In the genomic region with DNA sequence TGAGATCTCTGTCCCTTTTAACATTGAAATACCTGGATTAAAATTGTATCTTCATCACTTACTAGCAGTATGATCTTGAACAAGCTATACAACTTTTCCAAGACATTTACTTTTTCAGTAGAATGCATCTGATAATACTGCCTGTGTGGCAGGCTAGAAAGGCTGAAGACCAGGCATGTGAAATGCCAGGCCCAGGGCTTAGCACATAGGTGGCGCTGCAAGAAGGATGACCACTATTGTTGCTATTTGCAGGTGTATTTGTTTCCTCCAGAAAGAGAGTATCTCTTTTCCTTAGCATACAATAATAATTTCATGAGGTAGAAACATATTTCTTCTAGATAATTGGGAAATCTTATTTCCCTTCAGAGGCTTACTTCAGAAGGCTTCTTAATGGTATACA, we compare ENCODE assay signal across 21 cellular contexts.
DNase-seq lines count a peak whose midpoint lies in the region; ATAC-seq and TF ChIP-seq lines count a peak whose summit lies in the region.
"Had no signal": no experiment of that assay in that cellular context is flagged by ENCODE, and none has a peak within 500 bp of the region (broad histone marks: within the 10 kb centered on the region; RNA-seq: fewer than 3 reads in every experiment).

No MANE protein-coding gene starts in this region.

- H3K4me3 Mint-ChIP-seq in WTC11, result no peak overlapping the region
- no peak overlapping the region for H3K4me3 Mint-ChIP-seq in stimulated activated naive B cell treated with anti-CD40 and anti-IgM and Interleukin-4, amounts not matched to agents 10 μg/mL and 1 μg/mL and 100 μg/mL, for 72 hours
- H3K4me3 Mint-ChIP-seq: activated CD4-positive, alpha-beta memory T cell treated with anti-CD3 and anti-CD28 coated beads, Interleukin-2, amount 10 ng/mL, durations not matched to agents 7 days and 5 days; CD8-positive, alpha-beta T cell; T-helper 17 cell had no signal

- TF ChIP-seq CTCF in DND-41 (IDR thresholded peaks at IDR 0.05; ENCODE audit: borderline replicate concordance, extremely low read depth, low read length, poor library complexity, severe bottlenecking), result peak; percentile 27
- no peak for TF ChIP-seq CTCF in WTC11 (IDR thresholded peaks at IDR 0.05)
- TF ChIP-seq CTCF in prostate gland (IDR thresholded peaks at IDR 0.05), result no peak

- H3K27me3 Mint-ChIP-seq in WTC11 (ENCODE audit: low read depth), result no peaks in the 10 kb centered on the region
- no peaks in the 10 kb centered on the region for H3K27me3 Mint-ChIP-seq in stimulated activated naive B cell treated with anti-CD40 and anti-IgM and Interleukin-4, amounts not matched to agents 10 μg/mL and 1 μg/mL and 100 μg/mL, for 72 hours
- H3K27me3 Mint-ChIP-seq: activated CD4-positive, alpha-beta memory T cell treated with anti-CD3 and anti-CD28 coated beads, Interleukin-2, amount 10 ng/mL, durations not matched to agents 7 days and 5 days; T-helper 17 cell had no signal

- no peaks in the 10 kb centered on the region for H3K9me3 Mint-ChIP-seq in WTC11
- H3K9me3 Mint-ChIP-seq in stimulated activated naive B cell treated with anti-CD40 and anti-IgM and Interleukin-4, amounts not matched to agents 10 μg/mL and 1 μg/mL and 100 μg/mL, for 72 hours, result no peaks in the 10 kb centered on the region
- H3K9me3 Mint-ChIP-seq: activated CD4-positive, alpha-beta memory T cell treated with anti-CD3 and anti-CD28 coated beads, Interleukin-2, amount 10 ng/mL, durations not matched to agents 7 days and 5 days; CD8-positive, alpha-beta T cell had no signal

- H3K27ac Mint-ChIP-seq in WTC11, result peak overlapping the region; percentile 85
- H3K27ac Mint-ChIP-seq in stimulated activated naive B cell treated with anti-CD40 and anti-IgM and Interleukin-4, amounts not matched to agents 10 μg/mL and 1 μg/mL and 100 μg/mL, for 72 hours, result no peak overlapping the region
- H3K27ac Mint-ChIP-seq: activated CD4-positive, alpha-beta memory T cell treated with anti-CD3 and anti-CD28 coated beads, Interleukin-2, amount 10 ng/mL, durations not matched to agents 7 days and 5 days; CD8-positive, alpha-beta T cell; T-helper 17 cell had no signal

- H3K9me3 ChIP-seq in DND-41 (ENCODE audit: insufficient read depth, low read length, severe bottlenecking), result no peaks in the 10 kb centered on the region
- no peaks in the 10 kb centered on the region for H3K9me3 ChIP-seq in prostate gland
- H3K9me3 ChIP-seq: pancreas, tibial artery had no signal

- intact Hi-C loops in prostate gland (cut with DNase I), result no loop called here

- H3K27me3 ChIP-seq in DND-41 (ENCODE audit: insufficient read depth, low read length, poor library complexity), result peaks cover 3% of the 10 kb centered on the region
- H3K27me3 ChIP-seq in prostate gland (replicated peaks; ENCODE audit: insufficient read depth), result no peaks in the 10 kb centered on the region
- H3K27me3 ChIP-seq: pancreas, tibial artery had no signal

- POLR2A ChIA-PET in WTC11 (lab: Charles Lee), result no interaction called here

- H3K4me3 ChIP-seq in DND-41 (ENCODE audit: low read depth in 1 of 2, low read length in 2 of 2) (no peak overlapping the region), prostate gland (no peak overlapping the region)
- H3K4me3 ChIP-seq: lung, pancreas, tibial artery had no signal

- no peak for ATAC-seq in DND-41 (ENCODE audit: insufficient read depth, low read depth)
- ATAC-seq in WTC11, result peak; percentile 91
- no peak for ATAC-seq in stimulated activated naive B cell treated with anti-CD40 and anti-IgM and Interleukin-4, amounts not matched to agents 10 μg/mL and 1 μg/mL and 100 μg/mL, for 72 hours (replicated peaks)
- ATAC-seq: CD8-positive, alpha-beta T cell; pancreas; T-helper 17 cell had no signal

- H3K4me1 ChIP-seq in DND-41 (ENCODE audit: insufficient read depth, low read length), result no peaks in the 10 kb centered on the region
- H3K4me1 ChIP-seq in prostate gland (replicated peaks), result no peaks in the 10 kb centered on the region
- H3K4me1 ChIP-seq: pancreas, tibial artery had no signal

- no peak overlapping the region for H2AFZ ChIP-seq in DND-41 (ENCODE audit: low read depth, low read length)

- H3K4me1 Mint-ChIP-seq in WTC11, result peaks cover 18% of the 10 kb centered on the region
- H3K4me1 Mint-ChIP-seq in stimulated activated naive B cell treated with anti-CD40 and anti-IgM and Interleukin-4, amounts not matched to agents 10 μg/mL and 1 μg/mL and 100 μg/mL, for 72 hours, result no peaks in the 10 kb centered on the region
- H3K4me1 Mint-ChIP-seq: activated CD4-positive, alpha-beta memory T cell treated with anti-CD3 and anti-CD28 coated beads, Interleukin-2, amount 10 ng/mL, durations not matched to agents 7 days and 5 days; T-helper 17 cell had no signal

- DNase-seq in DND-41, result no peak
- DNase-seq in HT-29 (ENCODE audit: low spot score), result peak; percentile 12
- peak; percentile 53 for DNase-seq in WTC11 (ENCODE audit: low spot score)
- DNase-seq in iPS-NIHi7 (ENCODE audit: extremely low spot score), result peak; percentile 55
- no peak for DNase-seq in stimulated activated naive B cell treated with anti-CD40 and anti-IgM and Interleukin-4, amounts not matched to agents 10 μg/mL and 1 μg/mL and 100 μg/mL, for 72 hours
- DNase-seq in prostate gland (ENCODE audit: low spot score), result no peak
- DNase-seq in activated naive CD4-positive, alpha-beta T cell treated with Interleukin-2 at 50 U/mL for 16 hours, result no peak
- no peak for DNase-seq in NCI-H774 (lab: John Stamatoyannopoulos, UW)
- DNase-seq: activated CD4-positive, alpha-beta memory T cell treated with anti-CD3 and anti-CD28 coated beads, Interleukin-2, amount 10 ng/mL, durations not matched to agents 7 days and 5 days; amygdala; CD8-positive, alpha-beta T cell; effector CD8-positive, alpha-beta T cell; EL; KG1; NCI-H1105; NCI-H524; pancreas; stimulated activated naive CD4-positive, alpha-beta T cell treated with Interleukin-2 at 50 U/mL for 16 hours; T-helper 17 cell; tibial artery had no signal

- TF ChIP-seq POLR2A in prostate gland (IDR thresholded peaks at IDR 0.05), result no peak

- H3K4me2 ChIP-seq in DND-41 (ENCODE audit: insufficient read depth, low read length), result no peak overlapping the region

- H3K27ac ChIP-seq in DND-41 (ENCODE audit: low read length) (no peak overlapping the region), prostate gland (no peak overlapping the region)
- H3K27ac ChIP-seq: pancreas, tibial artery had no signal

- H3K36me3 ChIP-seq in DND-41 (ENCODE audit: insufficient read depth, low read length), result no peaks in the 10 kb centered on the region
- no peaks in the 10 kb centered on the region for H3K36me3 ChIP-seq in prostate gland
- H3K36me3 ChIP-seq: pancreas, tibial artery had no signal

- CTCF ChIA-PET in WTC11 (lab: Charles Lee), result interaction anchor here (1.1 kb wide), 1 partner anchor 164 kb away, joined by 3 read pairs; no protein-coding TSS in a partner anchor

- H4K20me1 ChIP-seq in DND-41 (ENCODE audit: insufficient read depth, low read length), result no peaks in the 10 kb centered on the region

- no peaks in the 10 kb centered on the region for H3K79me2 ChIP-seq in DND-41 (ENCODE audit: insufficient read depth, low read length)

- H3K36me3 Mint-ChIP-seq in WTC11, result no peaks in the 10 kb centered on the region
- H3K36me3 Mint-ChIP-seq in stimulated activated naive B cell treated with anti-CD40 and anti-IgM and Interleukin-4, amounts not matched to agents 10 μg/mL and 1 μg/mL and 100 μg/mL, for 72 hours, result no peaks in the 10 kb centered on the region
- H3K36me3 Mint-ChIP-seq: CD8-positive, alpha-beta T cell had no signal

- 71% methylated on average over 1 of the region's 1 CpG for WGBS in prostate gland

- H3K9ac ChIP-seq in DND-41 (ENCODE audit: low read depth, low read length), result no peak overlapping the region

TF ChIP-seq in WTC11, 78 proteins besides CTCF, POLR2A, EP300 and RAD21:
- TF ChIP-seq EMX1 (CRISPR knock-in tag; IDR thresholded peaks at IDR 0.05), result no peak
- TF ChIP-seq GRHL2 (CRISPR knock-in tag; IDR thresholded peaks at IDR 0.05; ENCODE audit: insufficient replicate concordance, severe bottlenecking), result no peak
- TF ChIP-seq ZNF232 (CRISPR knock-in tag; IDR thresholded peaks at IDR 0.05), result no peak
- TF ChIP-seq NFE2L1 (CRISPR knock-in tag; IDR thresholded peaks at IDR 0.05), result no peak
- TF ChIP-seq MXD4 (CRISPR knock-in tag; IDR thresholded peaks at IDR 0.05; ENCODE audit: borderline replicate concordance), result no peak
- no peak for TF ChIP-seq CBFB (CRISPR knock-in tag; IDR thresholded peaks at IDR 0.05; ENCODE audit: low read depth)
- TF ChIP-seq RORB (CRISPR knock-in tag; IDR thresholded peaks at IDR 0.05), result no peak
- no peak for TF ChIP-seq GTF2I (CRISPR knock-in tag; conservative IDR thresholded peaks at IDR 0.05)
- TF ChIP-seq KAT7 (CRISPR knock-in tag; IDR thresholded peaks at IDR 0.05; ENCODE audit: borderline replicate concordance), result no peak
- TF ChIP-seq, protein P1, sequence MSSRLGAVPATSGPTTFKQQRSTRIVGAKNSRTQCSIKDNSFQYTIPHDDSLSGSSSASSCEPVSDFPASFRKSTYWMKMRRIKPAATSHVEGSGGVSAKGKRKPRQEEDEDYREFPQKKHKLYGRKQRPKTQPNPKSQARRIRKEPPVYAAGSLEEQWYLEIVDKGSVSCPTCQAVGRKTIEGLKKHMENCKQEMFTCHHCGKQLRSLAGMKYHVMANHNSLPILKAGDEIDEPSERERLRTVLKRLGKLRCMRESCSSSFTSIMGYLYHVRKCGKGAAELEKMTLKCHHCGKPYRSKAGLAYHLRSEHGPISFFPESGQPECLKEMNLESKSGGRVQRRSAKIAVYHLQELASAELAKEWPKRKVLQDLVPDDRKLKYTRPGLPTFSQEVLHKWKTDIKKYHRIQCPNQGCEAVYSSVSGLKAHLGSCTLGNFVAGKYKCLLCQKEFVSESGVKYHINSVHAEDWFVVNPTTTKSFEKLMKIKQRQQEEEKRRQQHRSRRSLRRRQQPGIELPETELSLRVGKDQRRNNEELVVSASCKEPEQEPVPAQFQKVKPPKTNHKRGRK (CRISPR knock-in tag; IDR thresholded peaks at IDR 0.05; ENCODE audit: borderline replicate concordance), result no peak
- TF ChIP-seq, protein P2, sequence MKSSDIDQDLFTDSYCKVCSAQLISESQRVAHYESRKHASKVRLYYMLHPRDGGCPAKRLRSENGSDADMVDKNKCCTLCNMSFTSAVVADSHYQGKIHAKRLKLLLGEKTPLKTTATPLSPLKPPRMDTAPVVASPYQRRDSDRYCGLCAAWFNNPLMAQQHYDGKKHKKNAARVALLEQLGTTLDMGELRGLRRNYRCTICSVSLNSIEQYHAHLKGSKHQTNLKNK (CRISPR knock-in tag; IDR thresholded peaks at IDR 0.05), result no peak

Comparison
In these comparisons a context has a peak if more than half of its experiments do, and no peak if none do; other contexts are left out.
1. DNase-seq: peak in HT-29 (single experiment), WTC11 (single experiment) and iPS-NIHi7 (single experiment); none in DND-41 (single experiment), stimulated activated naive B cell treated with anti-CD40 and anti-IgM and Interleukin-4, amounts not matched to agents 10 μg/mL and 1 μg/mL and 100 μg/mL, for 72 hours (single experiment), prostate gland (single experiment), activated naive CD4-positive, alpha-beta T cell treated with Interleukin-2 at 50 U/mL for 16 hours (single experiment) and NCI-H774 (single experiment).